3 cellular contexts compared by ENCODE assay signal in genomic region chrX:42285681-42286080, GRCh38.
DNase-seq lines count a peak whose midpoint lies in the region; FAIRE-seq and TF ChIP-seq lines count a peak whose summit lies in the region.
"Not testable (repeated sequence)": the region's sequence is repeated elsewhere in the genome, so short reads cannot be mapped to it uniquely, and the experiment has no call there.

No MANE protein-coding gene starts in this region.

- intact Hi-C loops in kidney (cut with DNase I); posterior vena cava (cut with DNase I); spleen (cut with DNase I; ENCODE audit: low total_unique reads): not testable (repeated sequence)

- DNase-seq in kidney (peak; percentile 52), posterior vena cava (ENCODE audit: low spot score) (peak; percentile 60), spleen (peak; percentile 66)

- TF ChIP-seq CTCF in kidney (IDR thresholded peaks at IDR 0.05; ENCODE audit: borderline replicate concordance, extremely low read depth, insufficient read depth); spleen (IDR thresholded peaks at IDR 0.05 in 8 of 11, conservative IDR thresholded peaks at IDR 0.05 in 3 of 11): not testable (repeated sequence)

- H3K36me3 ChIP-seq in kidney (ENCODE audit: control insufficient read depth in 1 of 2, insufficient read depth in 2 of 2, low read length in 2 of 2); spleen: not testable (repeated sequence)

- 92 to 100% (median 97%) methylated on average over 3 to 24 of the region's 28 CpGs for WGBS in spleen, 5 donors

- FAIRE-seq in kidney (lab: Jason Lieb, UNC): not testable (repeated sequence)

- H3K4me1 ChIP-seq in kidney (ENCODE audit: control insufficient read depth in 1 of 2, insufficient read depth in 1 of 2, low read depth in 1 of 2, low read length in 2 of 2); spleen: not testable (repeated sequence)

- H3K9me3 ChIP-seq in kidney (ENCODE audit: control insufficient read depth in 1 of 2, low read length in 2 of 2); spleen: not testable (repeated sequence)

- H3K27me3 ChIP-seq in spleen (replicated peaks in 1 of 7): not testable (repeated sequence)

- H3K27ac ChIP-seq in kidney (ENCODE audit: low read depth in 2 of 2, low read length in 2 of 2); spleen: not testable (repeated sequence)

- TF ChIP-seq POLR2A in spleen (IDR thresholded peaks at IDR 0.05): not testable (repeated sequence)

- not testable (repeated sequence) for H3K4me3 ChIP-seq in kidney (ENCODE audit: low read length in 2 of 2); spleen

- H3K9ac ChIP-seq in kidney (ENCODE audit: low read length in 2 of 2): not testable (repeated sequence)
